In genomic region chr1:152107289-152107983, GRCh38 we compare ENCODE assay signal across 1 cellular context.
TF ChIP-seq lines count a peak whose summit lies in the region.

No MANE protein-coding gene starts in this region.

TF ChIP-seq in HepG2, 621 proteins besides CTCF, POLR2A, EP300 and RAD21:
- TF ChIP-seq NFE2L2 (IDR thresholded peaks at IDR 0.05; ENCODE audit: low read length): no peak
TF ChIP-seq in HepG2: peak in this region for 0.
